Comparison of ENCODE assay signal across 28 cellular contexts in the genomic region with DNA sequence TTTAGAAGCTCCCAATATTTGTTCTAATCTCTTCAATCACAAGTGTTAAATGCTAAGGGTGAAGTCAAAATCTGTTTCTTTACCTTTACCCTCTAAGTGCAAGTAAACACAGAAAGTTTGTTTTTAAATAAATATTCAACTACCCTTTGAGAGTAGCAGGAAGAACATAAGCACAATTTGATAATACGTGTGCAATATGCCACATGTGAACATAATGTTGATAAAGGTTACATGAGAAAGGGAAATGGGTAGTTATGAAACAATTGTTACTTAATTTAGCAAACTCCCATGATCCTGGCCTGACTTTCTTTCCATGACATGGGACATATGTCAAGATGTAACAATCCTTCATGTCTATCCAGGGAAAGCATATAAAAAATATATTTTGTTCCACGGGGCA.
"Had no signal": no experiment of that assay in that cellular context is flagged by ENCODE, and none has a peak within 500 bp of the region (broad histone marks: within the 10 kb centered on the region; RNA-seq: fewer than 3 reads in every experiment).

No MANE protein-coding gene starts in this region.

- FAIRE-seq: colon, TTC549 had no signal

- H3K27me3 ChIP-seq: brain microvascular endothelial cell, MG63 had no signal

- H3K9me3 Mint-ChIP-seq: activated CD8-positive, alpha-beta T cell treated with anti-CD3 and anti-CD28 coated beads for 36 hours; activated naive CD8-positive, alpha-beta T cell treated with anti-CD3 and anti-CD28 coated beads, Interleukin-2, amount 50 U/mL, for 24 hours had no signal

- DNase-seq: activated CD4-positive, alpha-beta T cell treated with anti-CD3 and anti-CD28 coated beads, Interleukin-2, amount 10 ng/mL, durations not matched to agents 24 days and 14 days; activated CD4-positive, alpha-beta T cell treated with anti-CD3 and anti-CD28 coated beads, Interleukin-2, amount 50 U/mL, for 4 hours; activated CD8-positive, alpha-beta memory T cell treated with anti-CD3 and anti-CD28 coated beads, Interleukin-2, amount 50 U/mL, for 4 hours; activated CD8-positive, alpha-beta T cell treated with anti-CD3 and anti-CD28 coated beads for 36 hours; activated effector memory CD4-positive, alpha-beta T cell treated with Interleukin-2 at 50 U/mL for 16 hours; activated naive CD4-positive, alpha-beta T cell treated with anti-CD3 and anti-CD28 coated beads, Interleukin-2, amount 10 ng/mL, durations not matched to agents 7 days and 5 days; activated naive CD8-positive, alpha-beta T cell treated with anti-CD3 and anti-CD28 coated beads, Interleukin-2, amount 50 U/mL, for 24 hours; activated T-cell treated with anti-CD3 and anti-CD28 coated beads, Interleukin-2, amount 50 U/mL, for 48 hours; anterior cingulate cortex; brain microvascular endothelial cell; central memory CD4-positive, alpha-beta T cell; Kasumi-1; MG63; NCI-H1048; NCI-H1105 treated with DMSO at 0.1 percent for 48 hours; NCI-H1436; NCI-H1694 treated with DMSO at 0.1 percent for 48 hours; NCI-H2029; NCI-H345; NCI-H524 treated with DMSO at 0.1 percent for 48 hours; NCI-H748 treated with DMSO at 0.1 percent for 48 hours; NK-92 treated with Interleukin-12 subunit alpha and Interleukin-12 subunit beta, amount 100 ng/mL, for 24 hours; OCI-M1; Right ventricle myocardium superior; T1000 had no signal

- H3K36me3 Mint-ChIP-seq: activated naive CD8-positive, alpha-beta T cell had no signal

- H3K27ac Mint-ChIP-seq: activated CD4-positive, alpha-beta T cell treated with anti-CD3 and anti-CD28 coated beads, Interleukin-2, amount 10 ng/mL, durations not matched to agents 24 days and 14 days; activated CD8-positive, alpha-beta T cell treated with anti-CD3 and anti-CD28 coated beads for 36 hours; activated naive CD4-positive, alpha-beta T cell treated with anti-CD3 and anti-CD28 coated beads, Interleukin-2, amount 10 ng/mL, durations not matched to agents 7 days and 5 days; activated naive CD8-positive, alpha-beta T cell; activated naive CD8-positive, alpha-beta T cell treated with anti-CD3 and anti-CD28 coated beads, Interleukin-2, amount 50 U/mL, for 24 hours had no signal

- H3K36me3 ChIP-seq: brain microvascular endothelial cell had no signal

- H3K4me3 Mint-ChIP-seq: activated CD4-positive, alpha-beta T cell treated with anti-CD3 and anti-CD28 coated beads, Interleukin-2, amount 10 ng/mL, durations not matched to agents 24 days and 14 days; activated CD8-positive, alpha-beta T cell treated with anti-CD3 and anti-CD28 coated beads for 36 hours; activated naive CD4-positive, alpha-beta T cell treated with anti-CD3 and anti-CD28 coated beads, Interleukin-2, amount 10 ng/mL, durations not matched to agents 7 days and 5 days; activated naive CD8-positive, alpha-beta T cell; activated naive CD8-positive, alpha-beta T cell treated with anti-CD3 and anti-CD28 coated beads, Interleukin-2, amount 50 U/mL, for 24 hours had no signal

- H3K4me3 ChIP-seq: MG63 had no signal

- ATAC-seq: activated CD8-positive, alpha-beta T cell treated with anti-CD3 and anti-CD28 coated beads for 36 hours; activated naive CD8-positive, alpha-beta T cell treated with anti-CD3 and anti-CD28 coated beads, Interleukin-2, amount 50 U/mL, for 24 hours had no signal
